Comparison of ENCODE assay signal across 13 cellular contexts in the genomic region with DNA sequence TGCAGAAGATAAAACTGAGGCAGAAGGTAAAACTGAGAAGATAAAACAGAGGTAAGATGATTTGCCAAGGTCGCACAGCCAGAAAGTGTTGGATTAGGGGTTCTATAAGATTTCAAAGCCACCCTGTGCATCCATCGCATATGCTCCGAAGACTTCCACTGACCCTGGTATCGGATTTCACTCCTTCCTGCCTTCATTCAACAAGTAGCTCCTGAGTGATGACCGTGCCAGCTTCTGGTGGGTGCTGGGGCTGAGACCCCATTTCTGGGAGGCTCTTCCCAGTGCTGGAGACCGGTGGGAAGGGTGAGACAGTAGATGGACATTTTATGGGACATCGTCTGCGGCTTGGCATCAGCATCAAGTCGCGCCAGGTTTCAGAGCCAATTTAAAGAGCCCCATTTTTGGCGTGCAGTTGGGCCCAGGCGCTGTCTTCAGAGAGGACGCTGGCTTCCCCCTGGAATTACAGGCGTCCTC. TPM values are rescaled to one million over a fixed set of nuclear protein-coding genes. Genes with fewer than 3 reads are reported as not detected.
A peak's percentile ranks its signal among the peaks of the same experiment; 100 is the strongest.
DNase-seq lines count a peak whose midpoint lies in the region; ATAC-seq and TF ChIP-seq lines count a peak whose summit lies in the region.
"Had no signal": no experiment of that assay in that cellular context is flagged by ENCODE, and none has a peak within 500 bp of the region (broad histone marks: within the 10 kb centered on the region; RNA-seq: fewer than 3 reads in every experiment).

No MANE protein-coding gene starts in this region.

- H3K79me1 ChIP-seq in mesenchymal stem cell (replicated peaks; ENCODE audit: low read length, poor library complexity, severe bottlenecking) = peaks cover 3% of the 10 kb centered on the region

- H3K9me3 Mint-ChIP-seq in HFFc6 = no peaks in the 10 kb centered on the region

- no peak overlapping the region for H3K14ac ChIP-seq in mesenchymal stem cell (ENCODE audit: low read length in 2 of 2)

- H3K27ac ChIP-seq in coronary artery (peak overlapping the region; percentile 57 to 92), mesenchymal stem cell (ENCODE audit: low read length, poor library complexity, severe bottlenecking) (peak overlapping the region; percentile 38), skeletal muscle tissue (ENCODE audit: low read depth, low read length) (peak overlapping the region; percentile 95)

- H3K4me3 ChIP-seq in coronary artery (peak overlapping the region; percentile 79), mesenchymal stem cell (ENCODE audit: insufficient read depth in 1 of 2, low read depth in 1 of 2, low read length in 2 of 2) (no peak overlapping the region), skeletal muscle tissue (ENCODE audit: low read length in 3 of 3) (peak overlapping the region; percentile 37 to 47 (median 45))

- H3K9ac ChIP-seq in mesenchymal stem cell (ENCODE audit: low read length) (no peak overlapping the region), skeletal muscle tissue (ENCODE audit: low read depth in 1 of 3, low read length in 3 of 3) (peak overlapping the region; percentile 1 to 91 (median 50))

- peak overlapping the region; percentile 6 for H2BK15ac ChIP-seq in mesenchymal stem cell (ENCODE audit: low read depth, poor library complexity, severe bottlenecking)

- H3K18ac ChIP-seq in mesenchymal stem cell (ENCODE audit: low read depth in 1 of 2, low read length in 2 of 2) = peak overlapping the region in 1 of 2 experiments; percentile 6

- H3K9me3 ChIP-seq in mesenchymal stem cell (ENCODE audit: control insufficient read depth, low read length) (peaks cover 10% of the 10 kb centered on the region), skeletal muscle tissue (ENCODE audit: control insufficient read depth in 3 of 3, low read length in 3 of 3) (peaks cover 0 to 3% (median 0%) of the 10 kb centered on the region in 3 donors)
- H3K9me3 ChIP-seq: right lobe of liver had no signal

- peaks cover 12 to 38% of the 10 kb centered on the region in 2 experiments for H3K27me3 ChIP-seq in mesenchymal stem cell (ENCODE audit: control insufficient read depth in 1 of 2, insufficient read depth in 1 of 2, low read length in 2 of 2)
- no peaks in the 10 kb centered on the region for H3K27me3 ChIP-seq in skeletal muscle tissue (ENCODE audit: control insufficient read depth in 3 of 3, insufficient read depth in 3 of 3, low read length in 3 of 3)
- H3K27me3 ChIP-seq: right lobe of liver had no signal

- no peak overlapping the region for H2BK5ac ChIP-seq in mesenchymal stem cell (ENCODE audit: low read depth, low read length, poor library complexity, severe bottlenecking)

- no peak overlapping the region for H2AFZ ChIP-seq in mesenchymal stem cell (ENCODE audit: low read depth, low read length)

- H2BK120ac ChIP-seq in mesenchymal stem cell (ENCODE audit: low read depth, low read length) = no peak overlapping the region

- peaks cover 34% of the 10 kb centered on the region for H3K4me1 Mint-ChIP-seq in HFFc6 (ENCODE audit: low read depth)
- H3K4me1 Mint-ChIP-seq: CD4-positive, CD25-positive, alpha-beta regulatory T cell had no signal

- H3K23ac ChIP-seq in mesenchymal stem cell (ENCODE audit: low read length in 2 of 2) = no peak overlapping the region

- no peak overlapping the region for H3K4ac ChIP-seq in mesenchymal stem cell (ENCODE audit: low read depth in 1 of 2, low read length in 2 of 2)

- no peak overlapping the region for H4K91ac ChIP-seq in mesenchymal stem cell (ENCODE audit: low read length)

- no peak for ATAC-seq in HG03108 (IDR thresholded peaks at IDR 0.05; ENCODE audit: unreplicated experiment)

- H3K4me3 Mint-ChIP-seq in HFFc6 = peak overlapping the region; percentile 68

- peak overlapping the region in 1 of 2 experiments; percentile 3 for H2BK12ac ChIP-seq in mesenchymal stem cell (ENCODE audit: low read length in 2 of 2)

- TF ChIP-seq CTCF in HFFc6 (IDR thresholded peaks at IDR 0.05) (no peak), coronary artery (IDR thresholded peaks at IDR 0.05) (no peak)

- no peaks in the 10 kb centered on the region for H3K36me3 ChIP-seq in mesenchymal stem cell (ENCODE audit: control insufficient read depth in 1 of 2, insufficient read depth in 2 of 2, low read depth in 1 of 2, low read length in 2 of 2)
- no peaks in the 10 kb centered on the region for H3K36me3 ChIP-seq in skeletal muscle tissue (ENCODE audit: control insufficient read depth in 3 of 3, insufficient read depth in 3 of 3, low read length in 3 of 3)
- H3K36me3 ChIP-seq: right lobe of liver had no signal

- H3K36me3 Mint-ChIP-seq in HFFc6 (ENCODE audit: low read depth) = no peaks in the 10 kb centered on the region

- peak overlapping the region; percentile 5 for H4K8ac ChIP-seq in mesenchymal stem cell (ENCODE audit: low read length)

- peak overlapping the region; percentile 36; the same call in 1 of the 2 replicates for H3K27ac Mint-ChIP-seq in HFFc6
- H3K27ac Mint-ChIP-seq: CD4-positive, CD25-positive, alpha-beta regulatory T cell had no signal

- no peak overlapping the region for H3K4me2 ChIP-seq in mesenchymal stem cell (ENCODE audit: low read length, poor library complexity, severe bottlenecking)

- H3K4me1 ChIP-seq in mesenchymal stem cell (ENCODE audit: control insufficient read depth, insufficient read depth, low read depth, low read length) (peaks cover 24% of the 10 kb centered on the region), skeletal muscle tissue (ENCODE audit: control insufficient read depth in 3 of 3, insufficient read depth in 3 of 3, low read length in 3 of 3) (peaks cover 38 to 51% (median 39%) of the 10 kb centered on the region in 3 donors)

- 16% methylated on average over 14 of the region's 14 CpGs for WGBS in mesenchymal stem cell

- H3K27me3 Mint-ChIP-seq in HFFc6 (ENCODE audit: insufficient read depth) = peaks cover 27% of the 10 kb centered on the region

- DNase-seq in HFFc6 (no peak), coronary artery (ENCODE audit: low spot score) (no peak), mesenchymal stem cell (no peak), GM19240 (ENCODE audit: insufficient read length, low spot score) (no peak), NCI-H1092 (lab: John Stamatoyannopoulos, UW) (no peak), NCI-H510A (lab: John Stamatoyannopoulos, UW) (no peak)
- DNase-seq: activated T-cell treated with anti-CD3 and anti-CD28 coated beads for 4 hours; amygdala; CD4-positive, CD25-positive, alpha-beta regulatory T cell; NCI-H2029 had no signal

- no peak overlapping the region for H2AK5ac ChIP-seq in mesenchymal stem cell (ENCODE audit: low read length, severe bottlenecking)

RNA-seq across cellular contexts. Expression of gene DAB2IP, which starts 53.7 kb away (rescaled TPM):
- total RNA-seq in HFFc6 (2021; fragmentation: NEBNext Ultra II Directional; extraction: Animal tissue kit (Norgen Biotek cat#: 25700)) = 10 to 100 TPM; 23.0 to 28.2 (median 25.7) TPM
- 13.7 TPM for polyA plus RNA-seq in mesenchymal stem cell (2013, experiment 1 of 2)
- polyA plus RNA-seq in mesenchymal stem cell (2013, experiment 2 of 2) = 12.0 TPM
- 12.5 TPM for total RNA-seq in skeletal muscle tissue
- total RNA-seq: CD4-positive, CD25-positive, alpha-beta regulatory T cell had no signal
- polyA plus RNA-seq: CD4-positive, CD25-positive, alpha-beta regulatory T cell had no signal

Comparison
In these comparisons a context has a peak if more than half of its experiments do, and no peak if none do; other contexts are left out.
1. H3K27ac ChIP-seq: peak in every context shown above with its lines; median percentile 95 in skeletal muscle tissue; 74 in coronary artery; 38 in mesenchymal stem cell.
2. H3K4me3 ChIP-seq: peak in coronary artery (single experiment) and skeletal muscle tissue (3 of 3); none in mesenchymal stem cell (0 of 2).